Comparison of ENCODE assay signal across 18 cellular contexts in genomic region chr9:132756214-132756799, GRCh38.
DNase-seq lines count a peak whose midpoint lies in the region; ATAC-seq, FAIRE-seq and TF ChIP-seq lines count a peak whose summit lies in the region.
"Had no signal": no experiment of that assay in that cellular context is flagged by ENCODE, and none has a peak within 500 bp of the region (broad histone marks: within the 10 kb centered on the region; RNA-seq: fewer than 3 reads in every experiment).

No MANE protein-coding gene starts in this region.

- H3K27me3 ChIP-seq in BLaER1 (no peaks in the 10 kb centered on the region), parathyroid adenoma (ENCODE audit: control insufficient read depth, insufficient read depth, low read length) (no peaks in the 10 kb centered on the region)

- H4K20me1 ChIP-seq in BLaER1 = no peaks in the 10 kb centered on the region

- H3K36me3 ChIP-seq in BLaER1 (no peaks in the 10 kb centered on the region), parathyroid adenoma (ENCODE audit: control insufficient read depth, insufficient read depth, low read length) (no peaks in the 10 kb centered on the region)
- H3K36me3 ChIP-seq: SJSA1 had no signal

- H3K27ac ChIP-seq in BLaER1 (no peak overlapping the region), parathyroid adenoma (peak overlapping the region; percentile 70)
- H3K27ac ChIP-seq: HL-60, RWPE1, SJSA1 had no signal

- FAIRE-seq in GM19239 (lab: Jason Lieb, UNC) = no peak
- FAIRE-seq: HTR-8/SVneo had no signal

- peak overlapping the region; percentile 55 for H3K4me2 ChIP-seq in BLaER1
- H3K4me2 ChIP-seq in parathyroid adenoma (ENCODE audit: low read length) = peak overlapping the region; percentile 36

- H3K9ac ChIP-seq in BLaER1 (no peak overlapping the region), parathyroid adenoma (no peak overlapping the region)

- no peaks in the 10 kb centered on the region for H3K9me3 ChIP-seq in BLaER1
- no peaks in the 10 kb centered on the region for H3K9me3 ChIP-seq in parathyroid adenoma (ENCODE audit: control insufficient read depth, low read length)
- H3K9me3 ChIP-seq: SJSA1 had no signal

- TF ChIP-seq CTCF in parathyroid adenoma (IDR thresholded peaks at IDR 0.05) = no peak

- no peaks in the 10 kb centered on the region for H3K79me2 ChIP-seq in parathyroid adenoma

- peak; percentile 14 for DNase-seq in G401 (ENCODE audit: low spot score)
- peak; percentile 43 for DNase-seq in islet precursor cell
- no peak for DNase-seq in UCSD-AML1 (lab: John Stamatoyannopoulos, UW; ENCODE audit: unreplicated experiment)
- no peak for DNase-seq in GM19239 (ENCODE audit: insufficient read length, low spot score)
- no peak for DNase-seq in NCI-H1092 treated with DMSO at 0.1 percent for 48 hours (lab: John Stamatoyannopoulos, UW)
- DNase-seq: AML-193; CD4-positive, alpha-beta T cell; NCI-H1417; NCI-H1930; NCI-H510A; NCI-H774 had no signal

- ATAC-seq in HG03025 (IDR thresholded peaks at IDR 0.05; ENCODE audit: low FRiP score, unreplicated experiment) = no peak

- in situ Hi-C loops in G401 (cut with HindIII; ENCODE audit: low sequenced_read_pairs) = no loop called here

- H2AFZ ChIP-seq in parathyroid adenoma = peak overlapping the region; percentile 69

- H3K4me3 ChIP-seq in BLaER1 = no peak overlapping the region
- no peak overlapping the region for H3K4me3 ChIP-seq in parathyroid adenoma (ENCODE audit: low read depth, low read length)
- H3K4me3 ChIP-seq: SJSA1 had no signal

- H3K4me1 ChIP-seq in BLaER1 = peaks cover 32% of the 10 kb centered on the region
- H3K4me1 ChIP-seq in parathyroid adenoma = peaks cover 16% of the 10 kb centered on the region
- H3K4me1 ChIP-seq: SJSA1 had no signal

Comparison
In these comparisons a context has a peak if more than half of its experiments do, and no peak if none do; other contexts are left out.
1. DNase-seq: peak in G401 (single experiment) and islet precursor cell (single experiment); none in UCSD-AML1 (single experiment), GM19239 (single experiment) and NCI-H1092 treated with DMSO at 0.1 percent for 48 hours (single experiment).